9 cellular contexts compared by ENCODE assay signal in the genomic region with DNA sequence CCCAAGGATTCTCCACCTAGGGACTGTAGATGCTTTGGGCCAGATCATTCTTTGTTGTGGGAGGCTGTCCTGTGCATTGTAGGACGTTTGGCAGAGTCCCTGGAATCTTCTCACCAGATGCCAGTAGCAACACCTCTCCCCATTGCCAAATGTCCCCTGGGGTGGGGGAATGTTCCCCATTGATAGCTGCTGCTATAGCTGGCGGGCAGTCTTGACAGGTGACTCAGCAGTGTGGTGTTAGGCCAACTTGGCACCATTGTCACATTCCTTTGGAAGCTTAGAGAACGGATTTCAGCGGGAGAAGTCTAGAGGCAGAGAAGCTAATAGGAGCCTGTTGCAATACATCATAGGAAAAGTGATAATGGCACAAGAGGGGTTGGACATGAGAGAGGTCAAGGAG.
A peak's percentile ranks its signal among the peaks of the same experiment; 100 is the strongest.
DNase-seq lines count a peak whose midpoint lies in the region; ATAC-seq lines count a peak whose summit lies in the region.
"Had no signal": no experiment of that assay in that cellular context is flagged by ENCODE, and none has a peak within 500 bp of the region (broad histone marks: within the 10 kb centered on the region; RNA-seq: fewer than 3 reads in every experiment).

No MANE protein-coding gene starts in this region.

- H3K4me1 ChIP-seq in rectal smooth muscle tissue (ENCODE audit: control insufficient read depth, insufficient read depth, low read length): peaks cover 7% of the 10 kb centered on the region

- DNase-seq in G401 (ENCODE audit: low spot score): peak; percentile 79
- DNase-seq in amniotic epithelial cell (ENCODE audit: low read depth): peak; percentile 3
- DNase-seq in Right ventricle myocardium inferior (ENCODE audit: missing footprints): peak; percentile 78
- DNase-seq in KBM-7: no peak
- DNase-seq in HuH-7 (ENCODE audit: low spot score): no peak
- no peak for DNase-seq in islet precursor cell
- DNase-seq in activated gamma-delta T cell (lab: John Stamatoyannopoulos, UW): no peak
- DNase-seq: stimulated activated CD4-positive, alpha-beta T cell treated with anti-CD3 and anti-CD28 coated beads, Interleukin-15, amount 100 ng/mL, for 24 hours had no signal

- H3K4me3 ChIP-seq in rectal smooth muscle tissue (ENCODE audit: low read length): no peak overlapping the region

- H3K27ac ChIP-seq in rectal smooth muscle tissue (ENCODE audit: low read depth, low read length): peak overlapping the region; percentile 33

- H3K27me3 ChIP-seq in rectal smooth muscle tissue (ENCODE audit: control insufficient read depth, insufficient read depth, low read length): no peaks in the 10 kb centered on the region

- intact Hi-C loops in Right ventricle myocardium inferior (cut with DNase I): loop anchor here (5.0 kb wide), 1 partner anchor 44 kb away; no protein-coding TSS in a partner anchor

- in situ Hi-C loops in G401 (cut with HindIII; ENCODE audit: low sequenced_read_pairs) (no loop called here), KBM-7 (cut with MboI; ENCODE audit: low pct_unique_long_range_greater_than_20kb, low sequenced_read_pairs) (no loop called here)

- no peak overlapping the region for H3K9ac ChIP-seq in rectal smooth muscle tissue (ENCODE audit: low read length)

- H3K36me3 ChIP-seq in rectal smooth muscle tissue (ENCODE audit: control insufficient read depth, insufficient read depth, low read length): no peaks in the 10 kb centered on the region

- ATAC-seq in Right ventricle myocardium inferior: peak; percentile 97

Comparison
In these comparisons a context has a peak if more than half of its experiments do, and no peak if none do; other contexts are left out.
1. DNase-seq: peak in G401 (single experiment), amniotic epithelial cell (single experiment) and Right ventricle myocardium inferior (single experiment); none in KBM-7 (single experiment), HuH-7 (single experiment), islet precursor cell (single experiment) and activated gamma-delta T cell (single experiment).